Comparison of ENCODE assay signal across 32 cellular contexts in the genomic region with DNA sequence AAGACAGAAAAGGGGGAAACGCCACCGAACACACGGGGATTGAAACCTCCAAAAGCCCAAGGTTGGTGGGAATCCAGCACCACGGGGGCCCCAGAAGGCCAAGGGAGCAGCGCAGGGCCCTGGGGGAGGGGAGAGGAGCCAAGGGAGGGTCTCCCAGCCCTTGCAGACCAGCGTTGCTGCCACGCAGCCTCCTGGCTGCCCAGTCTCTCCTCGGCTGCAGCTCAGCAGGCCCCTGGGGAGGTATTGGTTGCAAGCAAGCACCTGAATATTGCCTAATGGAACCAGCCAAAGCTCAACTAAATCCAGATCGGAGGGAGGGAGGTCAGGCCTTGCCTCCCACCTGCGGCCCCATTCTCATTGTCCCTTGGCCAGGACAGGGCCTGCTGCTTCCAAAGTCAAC.
"Had no signal": no experiment of that assay in that cellular context is flagged by ENCODE, and none has a peak within 500 bp of the region (broad histone marks: within the 10 kb centered on the region; RNA-seq: fewer than 3 reads in every experiment).

No MANE protein-coding gene starts in this region.

- H3K4me1 Mint-ChIP-seq: activated CD4-positive, alpha-beta T cell treated with anti-CD3 and anti-CD28 coated beads, Interleukin-2, amount 10 ng/mL, durations not matched to agents 24 days and 14 days had no signal

- H3K27me3 ChIP-seq: adrenal gland, body of pancreas, brain microvascular endothelial cell, breast epithelium, cardiac muscle cell had no signal

- H3K36me3 Mint-ChIP-seq: activated naive CD4-positive, alpha-beta T cell treated with anti-CD3 and anti-CD28 coated beads, Interleukin-2, amount 50 U/mL, for 72 hours had no signal

- H3K36me3 ChIP-seq: brain microvascular endothelial cell, breast epithelium, cardiac muscle cell had no signal

- H3K9me3 Mint-ChIP-seq: activated B cell treated with CpG ODN at 0.5 μM for 24 hours; activated CD4-positive, alpha-beta memory T cell treated with anti-CD3 and anti-CD28 coated beads for 36 hours; activated CD4-positive, alpha-beta T cell treated with anti-CD3 and anti-CD28 coated beads, Interleukin-2, amount 10 ng/mL, durations not matched to agents 24 days and 14 days; activated CD8-positive, alpha-beta T cell treated with anti-CD3 and anti-CD28 coated beads for 36 hours; activated naive CD4-positive, alpha-beta T cell treated with anti-CD3 and anti-CD28 coated beads for 36 hours; activated naive CD4-positive, alpha-beta T cell treated with anti-CD3 and anti-CD28 coated beads, Interleukin-2, amount 50 U/mL, for 72 hours; activated naive CD8-positive, alpha-beta T cell treated with anti-CD3 and anti-CD28 coated beads for 36 hours; central memory CD8-positive, alpha-beta T cell; T-cell had no signal

- H3K4me3 Mint-ChIP-seq: activated B cell treated with CpG ODN at 0.5 μM for 24 hours; activated CD4-positive, alpha-beta memory T cell treated with anti-CD3 and anti-CD28 coated beads for 36 hours; activated CD4-positive, alpha-beta T cell treated with anti-CD3 and anti-CD28 coated beads, Interleukin-2, amount 10 ng/mL, durations not matched to agents 24 days and 14 days; activated CD8-positive, alpha-beta T cell treated with anti-CD3 and anti-CD28 coated beads for 36 hours; activated naive CD4-positive, alpha-beta T cell treated with anti-CD3 and anti-CD28 coated beads for 36 hours; activated naive CD8-positive, alpha-beta T cell treated with anti-CD3 and anti-CD28 coated beads for 36 hours; central memory CD8-positive, alpha-beta T cell; T-cell; T-helper 17 cell had no signal

- ATAC-seq: activated CD8-positive, alpha-beta T cell treated with anti-CD3 and anti-CD28 coated beads for 36 hours; activated naive CD4-positive, alpha-beta T cell treated with anti-CD3 and anti-CD28 coated beads, Interleukin-2, amount 50 U/mL, for 72 hours; body of pancreas; T-cell; T-helper 17 cell had no signal

- H3K9me3 ChIP-seq: adrenal gland, body of pancreas, breast epithelium had no signal

- DNase-seq: activated B cell treated with CpG ODN at 0.5 μM for 24 hours; activated CD4-positive, alpha-beta memory T cell treated with anti-CD3 and anti-CD28 coated beads for 36 hours; activated CD4-positive, alpha-beta T cell treated with anti-CD3 and anti-CD28 coated beads for 4 hours; activated CD4-positive, alpha-beta T cell treated with anti-CD3 and anti-CD28 coated beads, Interleukin-2, amount 10 ng/mL, durations not matched to agents 24 days and 14 days; activated CD4-positive, alpha-beta T cell treated with anti-CD3 and anti-CD28 coated beads, Interleukin-2, amount 50 U/mL, for 1 hour; activated CD4-positive, alpha-beta T cell treated with anti-CD3 and anti-CD28 coated beads, Interleukin-2, amount 50 U/mL, for 4 hours; activated CD4-positive, CD25-positive, alpha-beta regulatory T cell treated with anti-CD3 and anti-CD28 coated beads, Interleukin-2, amount 50 U/mL, for 72 hours; activated CD8-positive, alpha-beta memory T cell treated with anti-CD3 and anti-CD28 coated beads, Interleukin-2, amount 50 U/mL, for 4 hours; activated CD8-positive, alpha-beta T cell treated with anti-CD3 and anti-CD28 coated beads for 36 hours; activated effector memory CD4-positive, alpha-beta T cell treated with anti-CD3 and anti-CD28 coated beads, Interleukin-2, amount 50 U/mL, for 16 hours; activated gamma-delta T cell treated with Interleukin-2 at 50 U/mL for 16 hours; activated naive CD4-positive, alpha-beta T cell; activated naive CD4-positive, alpha-beta T cell treated with anti-CD3 and anti-CD28 coated beads for 36 hours; activated naive CD4-positive, alpha-beta T cell treated with anti-CD3 and anti-CD28 coated beads, Interleukin-2, amount 50 U/mL, for 16 hours; activated naive CD8-positive, alpha-beta T cell treated with anti-CD3 and anti-CD28 coated beads for 36 hours; activated T-cell treated with anti-CD3 and anti-CD28 coated beads for 4 hours; activated T-cell treated with anti-CD3 and anti-CD28 coated beads, Interleukin-2, amount 50 U/mL, for 1 hour; activated T-cell treated with anti-CD3 and anti-CD28 coated beads, Interleukin-2, amount 50 U/mL, for 48 hours; adrenal gland; amniotic stem cell; aorta; body of pancreas; brain microvascular endothelial cell; cerebellar nuclear complex; T-cell; T-helper 17 cell; T-helper 9 cell had no signal

- H3K4me3 ChIP-seq: adrenal gland, body of pancreas, breast epithelium, cardiac muscle cell had no signal

- H3K27ac Mint-ChIP-seq: activated B cell treated with CpG ODN at 0.5 μM for 24 hours; activated CD4-positive, alpha-beta memory T cell treated with anti-CD3 and anti-CD28 coated beads for 36 hours; activated CD4-positive, alpha-beta T cell treated with anti-CD3 and anti-CD28 coated beads, Interleukin-2, amount 10 ng/mL, durations not matched to agents 24 days and 14 days; activated CD8-positive, alpha-beta T cell treated with anti-CD3 and anti-CD28 coated beads for 36 hours; activated naive CD4-positive, alpha-beta T cell treated with anti-CD3 and anti-CD28 coated beads for 36 hours; T-cell; T-helper 17 cell had no signal

- H3K4me1 ChIP-seq: adrenal gland, body of pancreas, breast epithelium had no signal

- H3K27ac ChIP-seq: adrenal gland, body of pancreas, brain microvascular endothelial cell, breast epithelium, cardiac muscle cell, VCaP had no signal

- H3K27me3 Mint-ChIP-seq: activated B cell treated with CpG ODN at 0.5 μM for 24 hours; activated CD4-positive, alpha-beta memory T cell treated with anti-CD3 and anti-CD28 coated beads for 36 hours; activated CD4-positive, alpha-beta T cell treated with anti-CD3 and anti-CD28 coated beads, Interleukin-2, amount 10 ng/mL, durations not matched to agents 24 days and 14 days; activated CD8-positive, alpha-beta T cell treated with anti-CD3 and anti-CD28 coated beads for 36 hours; activated naive CD8-positive, alpha-beta T cell treated with anti-CD3 and anti-CD28 coated beads for 36 hours; central memory CD8-positive, alpha-beta T cell; T-cell; T-helper 17 cell had no signal
